ENCODE assay signal across 1 cellular context in the genomic region with DNA sequence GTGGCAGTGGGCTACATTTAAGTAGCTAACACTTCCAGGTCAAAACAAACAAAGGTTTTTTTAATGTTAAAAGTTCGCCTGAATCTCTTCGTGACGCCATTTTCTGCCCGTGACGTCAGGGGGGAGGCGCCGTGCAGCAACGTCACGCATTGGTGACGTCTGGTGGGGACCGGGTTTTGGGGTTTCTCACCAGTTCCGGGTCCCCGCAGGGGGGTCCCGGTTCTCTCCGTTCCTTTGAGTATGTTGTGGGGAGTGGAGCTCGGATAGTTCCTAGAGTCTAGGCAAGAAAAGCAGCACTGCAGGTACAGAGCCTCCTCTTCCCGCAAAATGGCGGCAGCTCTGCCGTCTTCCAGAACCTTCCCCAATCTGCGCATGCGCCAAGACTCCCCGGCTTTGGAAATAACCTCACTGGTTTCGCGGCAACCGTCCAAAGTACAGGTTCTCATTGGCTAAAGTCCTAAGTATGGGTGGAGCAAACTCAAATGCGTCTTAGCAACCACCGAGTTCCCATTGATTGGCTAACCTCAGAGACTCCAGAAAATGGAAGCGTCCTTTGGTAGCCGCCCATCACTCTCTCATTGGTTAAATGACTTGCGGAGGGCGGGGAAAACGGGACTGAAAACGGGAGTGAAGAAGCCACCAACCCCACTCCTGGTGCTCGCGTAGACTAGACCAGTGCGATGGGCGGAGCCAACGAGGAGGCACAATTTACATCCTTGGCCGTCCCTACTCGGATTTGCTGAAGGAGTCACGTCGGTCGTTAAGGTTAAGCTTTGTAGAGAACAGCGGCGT.
TF ChIP-seq lines count a peak whose summit lies in the region.

A gene (minus strand): TSS at position 341 of the 792 bp plus-strand sequence.

TF ChIP-seq in SK-N-SH, 30 proteins besides CTCF, POLR2A, EP300 and RAD21 (continued from another document):
- TF ChIP-seq TAF1 (IDR thresholded peaks at IDR 0.05; ENCODE audit: borderline replicate concordance, low read depth, low read length) (peak; percentile 53; the same call in 1 of the 2 replicates), ELF1 (IDR thresholded peaks at IDR 0.05) (peak; percentile 50; the same call in 1 of the 2 replicates), SMC3 (IDR thresholded peaks at IDR 0.05; ENCODE audit: low read depth, low read length) (no peak), TEAD4 (IDR thresholded peaks at IDR 0.05; ENCODE audit: borderline replicate concordance, insufficient read depth) (no peak), CHD2 (IDR thresholded peaks at IDR 0.05; ENCODE audit: low read length, partially characterized antibody) (peak; percentile 54), NRF1 (IDR thresholded peaks at IDR 0.05; ENCODE audit: low read depth, low read length) (peak; percentile 92)
